2 cellular contexts compared by ENCODE assay signal in genomic region chr3:184677344-184678316, GRCh38.
TF ChIP-seq lines count a peak whose summit lies in the region.

No MANE protein-coding gene starts in this region.

TF ChIP-seq in IMR-90, 13 proteins besides CTCF, POLR2A, EP300 and RAD21:
- TF ChIP-seq USF2 (IDR thresholded peaks at IDR 0.05; ENCODE audit: low read depth, low read length), result no peak
- TF ChIP-seq CEBPB (IDR thresholded peaks at IDR 0.05; ENCODE audit: low read depth, low read length), result 0 out of 2 replicates have a peak, but pooled peaks have one; percentile 16

TF ChIP-seq in HEK293T, 16 proteins besides CTCF, POLR2A, EP300 and RAD21:
- no peak for TF ChIP-seq HDGF (IDR thresholded peaks at IDR 0.05; ENCODE audit: borderline replicate concordance)
- TF ChIP-seq FOXA1 (IDR thresholded peaks at IDR 0.05), result no peak
- no peak for TF ChIP-seq ARNT (IDR thresholded peaks at IDR 0.05)
- TF ChIP-seq ZNF384 (IDR thresholded peaks at IDR 0.05), result no peak
- no peak for TF ChIP-seq LEF1 (IDR thresholded peaks at IDR 0.05; ENCODE audit: borderline replicate concordance)
- no peak for TF ChIP-seq ELF4 (IDR thresholded peaks at IDR 0.05)
- TF ChIP-seq L3MBTL2 (conservative IDR thresholded peaks at IDR 0.05), result no peak
- TF ChIP-seq NFRKB (IDR thresholded peaks at IDR 0.05), result no peak
- no peak for TF ChIP-seq FOXK2 (IDR thresholded peaks at IDR 0.05)
- no peak for TF ChIP-seq PKNOX1 (IDR thresholded peaks at IDR 0.05)
